8 cellular contexts compared by ENCODE assay signal in genomic region chr1:151281969-151282882, GRCh38. TPM values are rescaled to one million over a fixed set of nuclear protein-coding genes. Genes with fewer than 3 reads are reported as not detected.
DNase-seq lines count a peak whose midpoint lies in the region; ATAC-seq lines count a peak whose summit lies in the region.

A gene with protein sequence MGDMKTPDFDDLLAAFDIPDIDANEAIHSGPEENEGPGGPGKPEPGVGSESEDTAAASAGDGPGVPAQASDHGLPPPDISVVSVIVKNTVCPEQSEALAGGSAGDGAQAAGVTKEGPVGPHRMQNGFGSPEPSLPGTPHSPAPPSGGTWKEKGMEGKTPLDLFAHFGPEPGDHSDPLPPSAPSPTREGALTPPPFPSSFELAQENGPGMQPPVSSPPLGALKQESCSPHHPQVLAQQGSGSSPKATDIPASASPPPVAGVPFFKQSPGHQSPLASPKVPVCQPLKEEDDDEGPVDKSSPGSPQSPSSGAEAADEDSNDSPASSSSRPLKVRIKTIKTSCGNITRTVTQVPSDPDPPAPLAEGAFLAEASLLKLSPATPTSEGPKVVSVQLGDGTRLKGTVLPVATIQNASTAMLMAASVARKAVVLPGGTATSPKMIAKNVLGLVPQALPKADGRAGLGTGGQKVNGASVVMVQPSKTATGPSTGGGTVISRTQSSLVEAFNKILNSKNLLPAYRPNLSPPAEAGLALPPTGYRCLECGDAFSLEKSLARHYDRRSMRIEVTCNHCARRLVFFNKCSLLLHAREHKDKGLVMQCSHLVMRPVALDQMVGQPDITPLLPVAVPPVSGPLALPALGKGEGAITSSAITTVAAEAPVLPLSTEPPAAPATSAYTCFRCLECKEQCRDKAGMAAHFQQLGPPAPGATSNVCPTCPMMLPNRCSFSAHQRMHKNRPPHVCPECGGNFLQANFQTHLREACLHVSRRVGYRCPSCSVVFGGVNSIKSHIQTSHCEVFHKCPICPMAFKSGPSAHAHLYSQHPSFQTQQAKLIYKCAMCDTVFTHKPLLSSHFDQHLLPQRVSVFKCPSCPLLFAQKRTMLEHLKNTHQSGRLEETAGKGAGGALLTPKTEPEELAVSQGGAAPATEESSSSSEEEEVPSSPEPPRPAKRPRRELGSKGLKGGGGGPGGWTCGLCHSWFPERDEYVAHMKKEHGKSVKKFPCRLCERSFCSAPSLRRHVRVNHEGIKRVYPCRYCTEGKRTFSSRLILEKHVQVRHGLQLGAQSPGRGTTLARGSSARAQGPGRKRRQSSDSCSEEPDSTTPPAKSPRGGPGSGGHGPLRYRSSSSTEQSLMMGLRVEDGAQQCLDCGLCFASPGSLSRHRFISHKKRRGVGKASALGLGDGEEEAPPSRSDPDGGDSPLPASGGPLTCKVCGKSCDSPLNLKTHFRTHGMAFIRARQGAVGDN (plus strand): TSS chr1:151282299. CDS start chr1:151286292, 3,993 bp downstream.

- peak; percentile 87 for ATAC-seq in GM21529 (IDR thresholded peaks at IDR 0.05; ENCODE audit: unreplicated experiment)

- H3K27me3 Mint-ChIP-seq in IgD-negative memory B cell, result no peaks in the 10 kb centered on the region

- peak within 1 kb of the TSS; percentile 91 to 99 (median 98) for H3K4me3 Mint-ChIP-seq in IgD-negative memory B cell

- peaks cover 2% of the 10 kb centered on the region for H3K36me3 Mint-ChIP-seq in IgD-negative memory B cell

- H3K27ac Mint-ChIP-seq in IgD-negative memory B cell, result peak within 1 kb of the TSS; percentile 93 to 99 (median 97)

- H3K9me3 Mint-ChIP-seq in IgD-negative memory B cell, result no peaks in the 10 kb centered on the region

- DNase-seq in DMS114 treated with DMSO at 0.1 percent for 48 hours (lab: John Stamatoyannopoulos, UW; ENCODE audit: unreplicated experiment) (peak; percentile 100), OCI-M2 (lab: John Stamatoyannopoulos, UW; ENCODE audit: unreplicated experiment) (peak; percentile 95), activated T-cell treated with anti-CD3 and anti-CD28 coated beads for 4 hours (peak; percentile 91), epidermal melanocyte (ENCODE audit: insufficient read length, low spot score) (peak; percentile 99), middle frontal gyrus (ENCODE audit: extremely low spot score, low spot score) (peak; percentile 100)
- DNase-seq in stimulated activated CD8-positive, alpha-beta memory T cell treated with anti-CD3 and anti-CD28 coated beads, Interleukin-2, amount 100 ng/mL, for 48 hours (ENCODE audit: low read depth in 2 of 2), result peak; percentile 95 to 98

- H3K4me1 Mint-ChIP-seq in IgD-negative memory B cell, result peaks cover 20 to 28% (median 26%) of the 10 kb centered on the region in 3 donors

RNA-seq across cellular contexts. Expression of the gene that starts here (rescaled TPM):
- polyA plus RNA-seq in IgD-negative memory B cell, result 3.0 TPM

Comparison
In these comparisons a context has a peak if more than half of its experiments do, and no peak if none do; other contexts are left out.
1. Peak in every context shown above with its lines: DNase-seq and ATAC-seq.